ENCODE assay signal across 23 cellular contexts in the genomic region with DNA sequence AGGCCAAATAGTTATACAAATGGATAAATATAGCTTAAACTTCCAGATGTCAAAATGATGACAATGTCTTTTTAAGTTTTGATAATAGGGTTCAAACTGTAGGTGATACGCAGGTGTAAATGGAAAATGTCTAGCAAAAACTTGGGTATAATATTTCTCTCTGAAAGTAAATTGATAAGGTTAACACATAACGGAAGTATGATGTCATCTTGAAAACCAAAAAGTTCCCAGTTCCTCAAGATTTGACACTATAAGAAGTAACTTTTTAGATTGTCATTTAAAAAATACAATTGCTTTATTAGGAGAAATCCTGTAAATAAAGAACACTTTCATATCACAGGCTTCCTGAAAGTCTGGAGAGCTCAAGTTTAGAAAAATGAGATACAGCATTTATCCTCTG.
DNase-seq lines count a peak whose midpoint lies in the region; ATAC-seq, FAIRE-seq and TF ChIP-seq lines count a peak whose summit lies in the region.
"Had no signal": no experiment of that assay in that cellular context is flagged by ENCODE, and none has a peak within 500 bp of the region (broad histone marks: within the 10 kb centered on the region; RNA-seq: fewer than 3 reads in every experiment).

No MANE protein-coding gene starts in this region.

- H3K79me2 ChIP-seq in HepG2 (ENCODE audit: insufficient read depth, low read length) (no peaks in the 10 kb centered on the region), OCI-LY3 (ENCODE audit: low read length) (no peaks in the 10 kb centered on the region)

- in situ Hi-C loops in HepG2 (cut with HindIII; ENCODE audit: extremely low pct_ligation_motif_present, low pct_unique_long_range_greater_than_20kb): no loop called here

- H3K9me3 ChIP-seq in HepG2 (ENCODE audit: low read length) (no peaks in the 10 kb centered on the region), right lobe of liver (no peaks in the 10 kb centered on the region), OCI-LY3 (ENCODE audit: insufficient read depth, low read length) (no peaks in the 10 kb centered on the region)
- H3K9me3 ChIP-seq: BE2C, BLaER1 had no signal

- no peak overlapping the region for H3K4me3 Mint-ChIP-seq in MCF 10A (ENCODE audit: unreplicated experiment)
- H3K4me3 Mint-ChIP-seq: CD14-positive monocyte; CD4-positive, alpha-beta memory T cell; CD8-positive, alpha-beta memory T cell had no signal

- FAIRE-seq in HepG2 (lab: Jason Lieb, UNC): no peak
- FAIRE-seq: A204.1, G401.6, GM12892, GM18507 had no signal

- H3K27me3 ChIP-seq in HepG2 (ENCODE audit: control insufficient read depth in 1 of 2, insufficient read depth in 2 of 2, low read length in 2 of 2): no peaks in the 10 kb centered on the region; a peak in 1 of 5 replicates
- H3K27me3 ChIP-seq in right lobe of liver: no peaks in the 10 kb centered on the region
- H3K27me3 ChIP-seq in OCI-LY3 (ENCODE audit: low read depth, low read length): no peaks in the 10 kb centered on the region
- H3K27me3 ChIP-seq: BE2C, BLaER1 had no signal

- no peaks in the 10 kb centered on the region for H3K4me1 Mint-ChIP-seq in MCF 10A (ENCODE audit: insufficient read depth, unreplicated experiment)
- H3K4me1 Mint-ChIP-seq: CD14-positive monocyte; CD4-positive, alpha-beta memory T cell; CD4-positive, CD25-positive, alpha-beta regulatory T cell; CD8-positive, alpha-beta memory T cell had no signal

- H3K4me3 ChIP-seq in HepG2 (replicated peaks in 1 of 3; ENCODE audit: insufficient read depth in 1 of 3, low read depth in 2 of 3, low read length in 3 of 3): no peak overlapping the region
- H3K4me3 ChIP-seq in right lobe of liver: no peak overlapping the region
- no peak overlapping the region for H3K4me3 ChIP-seq in OCI-LY3 (ENCODE audit: low read length)
- H3K4me3 ChIP-seq: BLaER1 had no signal

- H4K20me1 ChIP-seq in HepG2 (ENCODE audit: insufficient read depth, low read length) (no peaks in the 10 kb centered on the region), OCI-LY3 (ENCODE audit: insufficient read depth, low read length) (no peaks in the 10 kb centered on the region)
- H4K20me1 ChIP-seq: BLaER1 had no signal

- no peak for TF ChIP-seq POLR2A in HepG2 (IDR thresholded peaks at IDR 0.05; ENCODE audit: insufficient read depth in 1 of 2, low read depth in 2 of 2, low read length in 2 of 2)
- TF ChIP-seq POLR2A in right lobe of liver (IDR thresholded peaks at IDR 0.05): no peak

- POLR2A ChIA-PET in HepG2 (lab: Yijun Ruan, JAX) (no interaction called here), MCF 10A (lab: Yijun Ruan, JAX) (interaction anchor here (0.5 kb wide), 1 partner anchor 176 kb away, joined by 3 read pairs; no protein-coding TSS in a partner anchor)

- H3K9me3 Mint-ChIP-seq in MCF 10A (ENCODE audit: unreplicated experiment): no peaks in the 10 kb centered on the region

- intact Hi-C loops in HepG2 (cut with micrococcal nuclease; ENCODE audit: unreplicated experiment) (no loop called here), right lobe of liver (cut with DNase I) (no loop called here), MCF 10A (cut with micrococcal nuclease) (no loop called here)

- no peaks in the 10 kb centered on the region for H3K36me3 Mint-ChIP-seq in MCF 10A (ENCODE audit: insufficient read depth, unreplicated experiment)
- H3K36me3 Mint-ChIP-seq: CD14-positive monocyte; CD4-positive, alpha-beta memory T cell; CD4-positive, CD25-positive, alpha-beta regulatory T cell; CD8-positive, alpha-beta memory T cell had no signal

- WGBS in HepG2 (ENCODE audit: low lambda C conversion rate): 12% methylated on average over 2 of the region's 2 CpGs
- WGBS in right lobe of liver (ENCODE audit: insufficient coverage, low coverage, low lambda C conversion rate, missing lambda C conversion rate): 49% methylated on average over 2 of the region's 2 CpGs

- H3K27me3 Mint-ChIP-seq in MCF 10A (ENCODE audit: insufficient read depth, unreplicated experiment): no peaks in the 10 kb centered on the region
- H3K27me3 Mint-ChIP-seq: CD4-positive, alpha-beta memory T cell; CD4-positive, CD25-positive, alpha-beta regulatory T cell had no signal

- H3K9ac ChIP-seq in HepG2 (ENCODE audit: insufficient read depth, low read depth, low read length) (no peak overlapping the region), OCI-LY3 (ENCODE audit: low read length) (no peak overlapping the region)
- H3K9ac ChIP-seq: BLaER1 had no signal

- TF ChIP-seq CTCF in HepG2 (CRISPR knock-in tag; IDR thresholded peaks at IDR 0.05) (no peak), right lobe of liver (IDR thresholded peaks at IDR 0.05) (no peak), OCI-LY3 (IDR thresholded peaks at IDR 0.05; ENCODE audit: low read depth, low read length) (no peak), MCF 10A (IDR thresholded peaks at IDR 0.05; ENCODE audit: unreplicated experiment) (no peak)

- no peak for DNase-seq in HepG2 (ENCODE audit: low spot score)
- no peak for DNase-seq in right lobe of liver
- no peak for DNase-seq in HuH-7.5 (ENCODE audit: low spot score)
- DNase-seq in MCF 10A (ENCODE audit: unreplicated experiment): no peak
- DNase-seq: 8988T; ACHN; BE2C; C1 segment of cervical spinal cord; CD4-positive, alpha-beta memory T cell; CD4-positive, CD25-positive, alpha-beta regulatory T cell; CD8-positive, alpha-beta memory T cell; COR-L47; DMS79 treated with DMSO at 0.1 percent for 48 hours; GF-D8 had no signal

- CTCF ChIA-PET in HepG2 (lab: Yijun Ruan, JAX; ENCODE audit: low intra/inter-chr PET ratio, low total read pairs) (no interaction called here), MCF 10A (lab: Yijun Ruan, JAX) (interaction anchor here (0.6 kb wide), 1 partner anchor 1595 kb away, joined by 3 read pairs; no protein-coding TSS in a partner anchor)

- BruUV-seq in HepG2 (replicated peaks; lab: Mats Ljungman, UMichigan): no TSS peak
- BruUV-seq in MCF 10A (replicated peaks; lab: Mats Ljungman, UMichigan): no TSS peak

- H3K27ac Mint-ChIP-seq in MCF 10A (ENCODE audit: low read depth, unreplicated experiment): no peak overlapping the region
- H3K27ac Mint-ChIP-seq: CD14-positive monocyte; CD4-positive, alpha-beta memory T cell; CD4-positive, CD25-positive, alpha-beta regulatory T cell; CD8-positive, alpha-beta memory T cell had no signal

- H3K4me2 ChIP-seq in HepG2 (ENCODE audit: low read depth, low read length): no peak overlapping the region
- H3K4me2 ChIP-seq in OCI-LY3 (ENCODE audit: low read length): peak overlapping the region; percentile 52
- H3K4me2 ChIP-seq: BLaER1 had no signal

- ATAC-seq in HepG2 (no peak), right lobe of liver (no peak), GM18867 (IDR thresholded peaks at IDR 0.05; ENCODE audit: unreplicated experiment) (peak; percentile 44), GM21529 (IDR thresholded peaks at IDR 0.05; ENCODE audit: unreplicated experiment) (no peak)

- no peaks in the 10 kb centered on the region for H3K36me3 ChIP-seq in HepG2 (replicated peaks in 1 of 2; ENCODE audit: control insufficient read depth in 1 of 2, insufficient read depth in 2 of 2, low read length in 2 of 2)
- no peaks in the 10 kb centered on the region for H3K36me3 ChIP-seq in right lobe of liver
- H3K36me3 ChIP-seq in OCI-LY3 (replicated peaks; ENCODE audit: low read depth, low read length): no peaks in the 10 kb centered on the region
- H3K36me3 ChIP-seq: BE2C, BLaER1 had no signal

- H2AFZ ChIP-seq in HepG2 (ENCODE audit: low read length) (no peak overlapping the region), OCI-LY3 (ENCODE audit: low read depth, low read length) (no peak overlapping the region)

- H3K27ac ChIP-seq in HepG2 (ENCODE audit: extremely low read length, insufficient read depth, low read length): no peak overlapping the region
- no peak overlapping the region for H3K27ac ChIP-seq in right lobe of liver
- H3K27ac ChIP-seq in OCI-LY3 (ENCODE audit: low read length): no peak overlapping the region
- H3K27ac ChIP-seq: BLaER1 had no signal

- TF ChIP-seq EP300 in HepG2 (IDR thresholded peaks at IDR 0.05; ENCODE audit: low read depth in 2 of 2, low read length in 2 of 2): no peak
- no peak for TF ChIP-seq EP300 in HepG2 (CRISPR knock-in tag; IDR thresholded peaks at IDR 0.05; ENCODE audit: borderline replicate concordance)

- TF ChIP-seq RAD21 in HepG2 (CRISPR knock-in tag; IDR thresholded peaks at IDR 0.05): no peak

- H3K4me1 ChIP-seq in HepG2 (ENCODE audit: insufficient read depth, low read length) (no peaks in the 10 kb centered on the region), right lobe of liver (no peaks in the 10 kb centered on the region), OCI-LY3 (ENCODE audit: low read length) (peaks cover 13% of the 10 kb centered on the region)
- H3K4me1 ChIP-seq: BE2C, BLaER1 had no signal

TF ChIP-seq in HepG2, 621 proteins besides CTCF, POLR2A, EP300 and RAD21:
- TF ChIP-seq, protein P1, sequence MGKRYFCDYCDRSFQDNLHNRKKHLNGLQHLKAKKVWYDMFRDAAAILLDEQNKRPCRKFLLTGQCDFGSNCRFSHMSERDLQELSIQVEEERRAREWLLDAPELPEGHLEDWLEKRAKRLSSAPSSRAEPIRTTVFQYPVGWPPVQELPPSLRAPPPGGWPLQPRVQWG (CRISPR knock-in tag; IDR thresholded peaks at IDR 0.05; ENCODE audit: borderline replicate concordance, low read depth): no peak
- TF ChIP-seq SP2 (CRISPR knock-in tag; IDR thresholded peaks at IDR 0.05): no peak
- peak in 1 of 2 experiments; percentile 22; a peak in 1 of 4 replicates for TF ChIP-seq MAFK (conservative IDR thresholded peaks at IDR 0.05 in 1 of 2, IDR thresholded peaks at IDR 0.05 in 1 of 2; ENCODE audit: low read length in 2 of 2)
- TF ChIP-seq, protein P2, sequence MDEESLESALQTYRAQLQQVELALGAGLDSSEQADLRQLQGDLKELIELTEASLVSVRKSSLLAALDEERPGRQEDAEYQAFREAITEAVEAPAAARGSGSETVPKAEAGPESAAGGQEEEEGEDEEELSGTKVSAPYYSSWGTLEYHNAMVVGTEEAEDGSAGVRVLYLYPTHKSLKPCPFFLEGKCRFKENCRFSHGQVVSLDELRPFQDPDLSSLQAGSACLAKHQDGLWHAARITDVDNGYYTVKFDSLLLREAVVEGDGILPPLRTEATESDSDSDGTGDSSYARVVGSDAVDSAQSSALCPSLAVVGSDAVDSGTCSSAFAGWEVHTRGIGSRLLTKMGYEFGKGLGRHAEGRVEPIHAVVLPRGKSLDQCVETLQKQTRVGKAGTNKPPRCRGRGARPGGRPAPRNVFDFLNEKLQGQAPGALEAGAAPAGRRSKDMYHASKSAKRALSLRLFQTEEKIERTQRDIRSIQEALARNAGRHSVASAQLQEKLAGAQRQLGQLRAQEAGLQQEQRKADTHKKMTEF (CRISPR knock-in tag; IDR thresholded peaks at IDR 0.05): no peak
- TF ChIP-seq CBX1 (IDR thresholded peaks at IDR 0.05; ENCODE audit: low read depth): no peak
- TF ChIP-seq HOXA5 (CRISPR knock-in tag; IDR thresholded peaks at IDR 0.05): no peak
- peak; percentile 59; the same call in 1 of the 2 replicates for TF ChIP-seq ATF7 (IDR thresholded peaks at IDR 0.05)
- TF ChIP-seq ATF7 (CRISPR knock-in tag; IDR thresholded peaks at IDR 0.05): no peak
